In genomic region chr3:31785734-31786133, GRCh38 we compare ENCODE assay signal across 18 cellular contexts.
DNase-seq lines count a peak whose midpoint lies in the region; ATAC-seq, FAIRE-seq and TF ChIP-seq lines count a peak whose summit lies in the region.
"Had no signal": no experiment of that assay in that cellular context is flagged by ENCODE, and none has a peak within 500 bp of the region (broad histone marks: within the 10 kb centered on the region; RNA-seq: fewer than 3 reads in every experiment).

No MANE protein-coding gene starts in this region.

- no peak overlapping the region for H3K9ac ChIP-seq in Karpas-422 (ENCODE audit: low read length)
- no peak overlapping the region for H3K9ac ChIP-seq in keratinocyte (ENCODE audit: control insufficient read depth, extremely low read depth, insufficient read depth, low read length)
- no peak overlapping the region for H3K9ac ChIP-seq in smooth muscle cell (ENCODE audit: low read depth)
- H3K9ac ChIP-seq: BLaER1 had no signal

- FAIRE-seq in bronchial epithelial cell (lab: Jason Lieb, UNC) (peak; percentile 50), keratinocyte (lab: Jason Lieb, UNC) (peak; percentile 49)

- H3K27ac ChIP-seq in Karpas-422 (ENCODE audit: low read length) (peak overlapping the region; percentile 62), keratinocyte (ENCODE audit: control insufficient read depth, insufficient read depth, low read length) (peak overlapping the region; percentile 51), smooth muscle cell (ENCODE audit: low read depth) (peak overlapping the region; percentile 68)
- H3K27ac ChIP-seq: BLaER1 had no signal

- 95% methylated on average over 1 of the region's 1 CpG for WGBS in smooth muscle cell (ENCODE audit: low lambda C conversion rate)

- no peak overlapping the region for H3K4me2 ChIP-seq in Karpas-422 (ENCODE audit: low read depth, low read length, poor library complexity, severe bottlenecking)
- no peak overlapping the region for H3K4me2 ChIP-seq in keratinocyte (ENCODE audit: control insufficient read depth, extremely low read depth, insufficient read depth, low read depth, low read length)
- H3K4me2 ChIP-seq in smooth muscle cell: peak overlapping the region; percentile 32
- H3K4me2 ChIP-seq: BLaER1 had no signal

- H3K9me2 ChIP-seq in Karpas-422 (replicated peaks; ENCODE audit: insufficient read depth, low read length): no peaks in the 10 kb centered on the region

- H2AFZ ChIP-seq in Karpas-422 (ENCODE audit: low read length) (no peak overlapping the region), keratinocyte (ENCODE audit: control insufficient read depth, low read length) (no peak overlapping the region), smooth muscle cell (ENCODE audit: low read depth) (no peak overlapping the region)

- TF ChIP-seq CTCF in bronchial epithelial cell (IDR thresholded peaks at IDR 0.05; ENCODE audit: insufficient read depth, low read length, severe bottlenecking): no peak
- no peak for TF ChIP-seq CTCF in keratinocyte (optimal IDR thresholded peaks at IDR 0.05 in 1 of 3, IDR thresholded peaks at IDR 0.05 in 1 of 3, conservative IDR thresholded peaks at IDR 0.05 in 1 of 3; ENCODE audit: extremely low read depth in 1 of 3, insufficient read depth in 2 of 3, low read length in 3 of 3)
- no peak for TF ChIP-seq CTCF in smooth muscle cell (IDR thresholded peaks at IDR 0.05; ENCODE audit: borderline replicate concordance, insufficient read depth, poor library complexity, severe bottlenecking)

- H3K27me3 ChIP-seq in Karpas-422 (ENCODE audit: low read length) (no peaks in the 10 kb centered on the region), bronchial epithelial cell (ENCODE audit: control insufficient read depth, insufficient read depth, low read length) (no peaks in the 10 kb centered on the region), keratinocyte (ENCODE audit: control insufficient read depth, extremely low read depth, insufficient read depth, low read length) (no peaks in the 10 kb centered on the region), smooth muscle cell (ENCODE audit: low read depth) (no peaks in the 10 kb centered on the region)
- H3K27me3 ChIP-seq: BLaER1 had no signal

- no peaks in the 10 kb centered on the region for H3F3A ChIP-seq in smooth muscle cell (ENCODE audit: low read depth)

- H3K4me1 ChIP-seq in Karpas-422 (ENCODE audit: low read length) (peaks cover 20% of the 10 kb centered on the region), keratinocyte (ENCODE audit: control insufficient read depth, extremely low read depth, insufficient read depth, low read length) (peaks cover 10% of the 10 kb centered on the region), smooth muscle cell (ENCODE audit: low read depth) (no peaks in the 10 kb centered on the region)
- H3K4me1 ChIP-seq: BLaER1 had no signal

- H3K4me3 ChIP-seq in Karpas-422 (ENCODE audit: low read length) (no peak overlapping the region), bronchial epithelial cell (ENCODE audit: low read depth, low read length) (no peak overlapping the region), keratinocyte (ENCODE audit: control insufficient read depth in 2 of 3, extremely low read depth in 1 of 3, insufficient read depth in 2 of 3, low read depth in 1 of 3, low read length in 3 of 3) (no peak overlapping the region), smooth muscle cell (no peak overlapping the region)
- H3K4me3 ChIP-seq: BLaER1 had no signal

- ATAC-seq in GM18517 (IDR thresholded peaks at IDR 0.05; ENCODE audit: unreplicated experiment): no peak
- ATAC-seq: CD8-positive, alpha-beta T cell; HCT116 had no signal

- H3K9me1 ChIP-seq in keratinocyte (ENCODE audit: control insufficient read depth, extremely low read depth, insufficient read depth, low read length): no peaks in the 10 kb centered on the region

- DNase-seq in Karpas-422 (no peak), bronchial epithelial cell (ENCODE audit: low read depth) (peak; percentile 40), keratinocyte (ENCODE audit: low read depth, low spot score) (peak; percentile 17), smooth muscle cell (lab: John Stamatoyannopoulos, UW; ENCODE audit: unreplicated experiment) (no peak), KG1 (lab: John Stamatoyannopoulos, UW) (no peak), SHP77 treated with DMSO at 0.1 percent for 48 hours (lab: John Stamatoyannopoulos, UW) (no peak)
- DNase-seq in stimulated activated CD4-positive, alpha-beta T cell treated with anti-CD3 and anti-CD28 coated beads, Interleukin-2, amount 100 ng/mL, for 48 hours: no peak
- DNase-seq: 8988T; Calu3; CD8-positive, alpha-beta T cell; DMS79 treated with DMSO at 0.1 percent for 48 hours; GF-D8; GOT3; H7; HFFc6 had no signal

- H4K20me1 ChIP-seq in Karpas-422 (ENCODE audit: insufficient read depth, low read depth, low read length) (no peaks in the 10 kb centered on the region), keratinocyte (ENCODE audit: control insufficient read depth, extremely low read depth, insufficient read depth, low read length) (no peaks in the 10 kb centered on the region), smooth muscle cell (ENCODE audit: low read depth) (peaks cover 15% of the 10 kb centered on the region)
- H4K20me1 ChIP-seq: BLaER1 had no signal

- H3K36me3 ChIP-seq in Karpas-422 (ENCODE audit: insufficient read depth, low read length): peaks cover 27% of the 10 kb centered on the region
- H3K36me3 ChIP-seq in bronchial epithelial cell (ENCODE audit: control insufficient read depth, insufficient read depth, low read length): no peaks in the 10 kb centered on the region
- peaks cover 0 to 6% of the 10 kb centered on the region in 2 experiments for H3K36me3 ChIP-seq in keratinocyte (ENCODE audit: control insufficient read depth in 2 of 2, extremely low read depth in 1 of 2, insufficient read depth in 2 of 2, low read length in 2 of 2)
- H3K36me3 ChIP-seq in smooth muscle cell (ENCODE audit: low read depth): no peaks in the 10 kb centered on the region
- H3K36me3 ChIP-seq: BLaER1 had no signal

- dilution Hi-C loops in keratinocyte (cut with MboI; ENCODE audit: extremely low pct_ligation_motif_present, low sequenced_read_pairs): no loop called here

- H3K79me2 ChIP-seq in Karpas-422 (ENCODE audit: low read length) (peaks cover 89% of the 10 kb centered on the region), keratinocyte (ENCODE audit: control insufficient read depth, insufficient read depth, low read length) (peaks cover 46% of the 10 kb centered on the region), smooth muscle cell (ENCODE audit: low read depth) (peaks cover 49% of the 10 kb centered on the region)

- H3K9me3 ChIP-seq in Karpas-422 (ENCODE audit: low read length): no peaks in the 10 kb centered on the region
- no peaks in the 10 kb centered on the region for H3K9me3 ChIP-seq in keratinocyte (ENCODE audit: control insufficient read depth, low read depth, low read length)
- H3K9me3 ChIP-seq in smooth muscle cell (replicated peaks; ENCODE audit: low read depth): no peaks in the 10 kb centered on the region
- H3K9me3 ChIP-seq: BLaER1 had no signal

Comparison
In these comparisons a context has a peak if more than half of its experiments do, and no peak if none do; other contexts are left out.
1. DNase-seq: peak in bronchial epithelial cell (single experiment) and keratinocyte (single experiment); none in Karpas-422 (single experiment), smooth muscle cell (single experiment), KG1 (single experiment), SHP77 treated with DMSO at 0.1 percent for 48 hours (single experiment) and stimulated activated CD4-positive, alpha-beta T cell treated with anti-CD3 and anti-CD28 coated beads, Interleukin-2, amount 100 ng/mL, for 48 hours (0 of 2).
2. Peak in every context shown above with its lines, with median percentiles within 50 percentile points of each other: H3K27ac ChIP-seq.